Comparison of ENCODE assay signal across 8 cellular contexts in genomic region chr16:57300387-57301125, GRCh38. TPM values are rescaled to one million over a fixed set of nuclear protein-coding genes. Genes with fewer than 3 reads are reported as not detected.
DNase-seq lines count a peak whose midpoint lies in the region; ATAC-seq lines count a peak whose summit lies in the region.

No MANE protein-coding gene starts in this region.

- H3K27ac ChIP-seq in esophagus (ENCODE audit: low read depth in 2 of 2, low read length in 1 of 2): peak overlapping the region; percentile 60 to 84

- H3K4me1 ChIP-seq in esophagus (ENCODE audit: control insufficient read depth in 2 of 2, insufficient read depth in 2 of 2, low read length in 1 of 2): peaks cover 0 to 8% of the 10 kb centered on the region in 2 donors

- H3K27me3 ChIP-seq in esophagus (ENCODE audit: control insufficient read depth in 1 of 2, insufficient read depth in 2 of 2, low read length in 2 of 2): no peaks in the 10 kb centered on the region

- peak overlapping the region in 1 of 2 donors; percentile 38 for H3K4me3 ChIP-seq in esophagus (ENCODE audit: low read depth in 1 of 2, low read length in 2 of 2)

- DNase-seq in DMS53 (lab: John Stamatoyannopoulos, UW) (peak; percentile 100), KBM-7 (peak; percentile 99), OCI-M2 (lab: John Stamatoyannopoulos, UW; ENCODE audit: unreplicated experiment) (peak; percentile 96), mucosa of gallbladder (ENCODE audit: low spot score) (peak; percentile 100)
- DNase-seq in activated T-cell treated with anti-CD3 and anti-CD28 coated beads, Interleukin-2, amount 50 U/mL, for 1 hour: peak; percentile 100
- peak; percentile 98 to 99 for DNase-seq in stimulated activated CD8-positive, alpha-beta memory T cell treated with anti-CD3 and anti-CD28 coated beads, Interleukin-4, amount 100 ng/mL, for 1 hour (ENCODE audit: low read depth in 2 of 2, low spot score in 1 of 2)

- peak; percentile 85 for ATAC-seq in GM21723 (IDR thresholded peaks at IDR 0.05; ENCODE audit: unreplicated experiment)

- 2 to 4% methylated on average over 36 of the region's 36 CpGs for WGBS in esophagus, 2 donors

- in situ Hi-C loops in KBM-7 (cut with MboI; ENCODE audit: low pct_unique_long_range_greater_than_20kb, low sequenced_read_pairs): loop anchor here (10.0 kb wide), 1 partner anchor 114 kb away; no protein-coding TSS in a partner anchor

- H3K36me3 ChIP-seq in esophagus (ENCODE audit: control insufficient read depth in 2 of 2, insufficient read depth in 2 of 2, low read length in 1 of 2): no peaks in the 10 kb centered on the region

- no peaks in the 10 kb centered on the region for H3K9me3 ChIP-seq in esophagus (ENCODE audit: control insufficient read depth in 2 of 2, insufficient read depth in 1 of 2, low read depth in 1 of 2, low read length in 1 of 2)

RNA-seq across cellular contexts. Expression of gene PLLP, which starts 16.1 kb away (rescaled TPM):
- 10 to 100 TPM; 18.1 to 28.0 TPM for polyA plus RNA-seq in esophagus
- 206 TPM for total RNA-seq in mucosa of gallbladder

RNA-seq across cellular contexts. Expression of gene ARL2BP, which starts 55.5 kb away (rescaled TPM):
- polyA plus RNA-seq in esophagus: 10 to 100 TPM; 20.8 to 30.1 TPM
- total RNA-seq in mucosa of gallbladder: 46.4 TPM

RNA-seq across cellular contexts. Expression of gene CCL22, which starts 58.0 kb away (rescaled TPM):
- polyA plus RNA-seq in esophagus: under 1 TPM; 0.31 to 0.78 TPM
- 1.4 TPM for total RNA-seq in mucosa of gallbladder
